Comparison of ENCODE assay signal across 8 cellular contexts in the genomic region with DNA sequence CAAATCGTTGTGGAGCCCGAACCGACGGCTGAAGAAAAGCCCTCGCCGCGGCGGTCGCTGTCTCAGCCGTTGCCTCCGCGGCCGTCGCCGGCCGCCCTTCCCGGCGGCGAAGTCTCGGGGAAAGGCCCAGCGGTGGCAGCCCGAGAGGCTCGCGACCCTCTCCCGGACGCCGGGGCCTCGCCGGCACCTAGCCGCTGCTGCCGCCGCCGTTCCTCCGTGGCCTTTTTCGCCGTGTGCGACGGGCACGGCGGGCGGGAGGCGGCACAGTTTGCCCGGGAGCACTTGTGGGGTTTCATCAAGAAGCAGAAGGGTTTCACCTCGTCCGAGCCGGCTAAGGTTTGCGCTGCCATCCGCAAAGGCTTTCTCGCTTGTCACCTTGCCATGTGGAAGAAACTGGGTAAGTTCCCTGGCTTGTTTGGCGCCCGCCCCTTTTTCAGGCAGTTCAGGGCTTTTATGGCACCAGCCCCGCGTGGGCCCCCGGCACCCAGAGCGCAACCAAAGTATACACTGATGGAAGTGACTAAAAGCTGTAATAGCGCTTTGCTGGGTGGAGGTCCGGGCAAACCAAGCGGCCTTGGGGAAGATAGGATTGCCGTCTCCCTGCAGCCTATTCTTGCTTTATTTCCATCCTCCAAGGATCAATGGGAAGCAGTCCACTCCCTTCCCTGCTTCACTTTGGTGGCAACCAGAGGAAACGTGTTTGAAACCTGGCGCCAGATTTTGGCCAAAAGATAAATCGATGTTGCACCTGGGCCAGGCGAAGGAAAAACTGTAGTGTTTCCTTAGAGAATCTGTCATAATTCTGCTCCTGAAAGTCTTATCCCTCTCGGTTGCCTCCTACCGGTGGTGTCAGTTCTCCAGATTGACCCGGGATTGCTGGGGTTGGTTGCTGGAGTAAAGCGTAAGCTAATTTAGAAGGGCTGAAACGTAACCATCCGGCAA. TPM values are rescaled to one million over a fixed set of nuclear protein-coding genes. Genes with fewer than 3 reads are reported as not detected.
A peak's percentile ranks its signal among the peaks of the same experiment; 100 is the strongest.
DNase-seq lines count a peak whose midpoint lies in the region; ATAC-seq and TF ChIP-seq lines count a peak whose summit lies in the region.

No MANE protein-coding gene starts in this region.

- 0% methylated on average over 69 of the region's 69 CpGs for WGBS in ectodermal cell, 2 experiments
- 0 to 1% methylated on average over 68 to 69 of the region's 69 CpGs for WGBS in lung, 2 donors

- CTCF ChIA-PET in activated CD4-positive, alpha-beta memory T cell treated with anti-CD3 and anti-CD28 coated beads, Interleukin-2, amount 10 ng/mL, durations not matched to agents 7 days and 5 days (lab: Charles Lee): interaction anchor here (0.6 to 2.7 kb wide), 11 partner anchors 10 to 162 kb away, joined by 3 to 18 read pairs (median 5); a partner anchor contains a TSS

- H3K4me1 Mint-ChIP-seq in activated CD4-positive, alpha-beta memory T cell treated with anti-CD3 and anti-CD28 coated beads, Interleukin-2, amount 10 ng/mL, durations not matched to agents 7 days and 5 days: peaks cover 51% of the 10 kb centered on the region

- POLR2A ChIA-PET in activated CD4-positive, alpha-beta memory T cell treated with anti-CD3 and anti-CD28 coated beads, Interleukin-2, amount 10 ng/mL, durations not matched to agents 7 days and 5 days (lab: Charles Lee): interaction anchor here (0.6 to 4.3 kb wide), 24 partner anchors 10 to 1263 kb away, joined by 3 to 27 read pairs (median 4); a partner anchor contains a TSS

- H3K4me1 ChIP-seq in ectodermal cell (ENCODE audit: control insufficient read depth, insufficient read depth, low read length) (peaks cover 5% of the 10 kb centered on the region), lung (ENCODE audit: control insufficient read depth in 2 of 2, insufficient read depth in 2 of 2, low read length in 2 of 2) (peaks cover 3 to 9% of the 10 kb centered on the region in 2 donors)

- ATAC-seq in GM19043 (IDR thresholded peaks at IDR 0.05; ENCODE audit: low read depth, unreplicated experiment) (peak; percentile 4), HG03442 (IDR thresholded peaks at IDR 0.05; ENCODE audit: unreplicated experiment) (peak; percentile 12), lung (ENCODE audit: insufficient read depth, low FRiP score) (peak; percentile 35)

- peak overlapping the region; percentile 78 for H3K4me3 ChIP-seq in ectodermal cell (ENCODE audit: insufficient read depth, low read depth, low read length)
- H3K4me3 ChIP-seq in lung: peak overlapping the region; percentile 99

- peaks cover 5% of the 10 kb centered on the region for H3K36me3 Mint-ChIP-seq in activated CD4-positive, alpha-beta memory T cell treated with anti-CD3 and anti-CD28 coated beads, Interleukin-2, amount 10 ng/mL, durations not matched to agents 7 days and 5 days (ENCODE audit: low read depth)

- no peaks in the 10 kb centered on the region for H3K36me3 ChIP-seq in ectodermal cell (ENCODE audit: control insufficient read depth, insufficient read depth, low read length)
- no peaks in the 10 kb centered on the region for H3K36me3 ChIP-seq in lung (ENCODE audit: control insufficient read depth in 2 of 2, insufficient read depth in 2 of 2, low read length in 2 of 2)

- H3K27me3 ChIP-seq in ectodermal cell (ENCODE audit: control insufficient read depth, insufficient read depth, low read length, poor library complexity, severe bottlenecking) (no peaks in the 10 kb centered on the region), lung (ENCODE audit: control insufficient read depth, insufficient read depth) (no peaks in the 10 kb centered on the region)

- H3K9me3 ChIP-seq in ectodermal cell (ENCODE audit: control insufficient read depth, low read length) (no peaks in the 10 kb centered on the region), lung (ENCODE audit: control insufficient read depth in 2 of 2, insufficient read depth in 1 of 2, low read length in 1 of 2) (no peaks in the 10 kb centered on the region)

- TF ChIP-seq CTCF in lung (IDR thresholded peaks at IDR 0.05; ENCODE audit: control extremely low read depth, extremely low read depth): peak; percentile 67

- peak overlapping the region; percentile 95 for H3K27ac Mint-ChIP-seq in activated CD4-positive, alpha-beta memory T cell treated with anti-CD3 and anti-CD28 coated beads, Interleukin-2, amount 10 ng/mL, durations not matched to agents 7 days and 5 days

- no peaks in the 10 kb centered on the region for H3K27me3 Mint-ChIP-seq in activated CD4-positive, alpha-beta memory T cell treated with anti-CD3 and anti-CD28 coated beads, Interleukin-2, amount 10 ng/mL, durations not matched to agents 7 days and 5 days

- H3K9me3 Mint-ChIP-seq in activated CD4-positive, alpha-beta memory T cell treated with anti-CD3 and anti-CD28 coated beads, Interleukin-2, amount 10 ng/mL, durations not matched to agents 7 days and 5 days: no peaks in the 10 kb centered on the region

- peak overlapping the region; percentile 56 for H3K27ac ChIP-seq in ectodermal cell (ENCODE audit: insufficient read depth, low read depth, low read length, poor library complexity, severe bottlenecking)
- peak overlapping the region; percentile 82 to 98 for H3K27ac ChIP-seq in lung (ENCODE audit: low read depth in 1 of 2, low read length in 1 of 2)

- DNase-seq in AG20443 (ENCODE audit: low spot score) (peak; percentile 75), NCI-H69 (lab: John Stamatoyannopoulos, UW) (peak; percentile 91), lung (ENCODE audit: low spot score) (peak; percentile 75)
- peak; percentile 67 for DNase-seq in activated CD4-positive, alpha-beta memory T cell treated with anti-CD3 and anti-CD28 coated beads, Interleukin-2, amount 10 ng/mL, durations not matched to agents 7 days and 5 days
- DNase-seq in stimulated activated CD4-positive, alpha-beta T cell treated with anti-CD3 and anti-CD28 coated beads, TNF-alpha, amount 100 ng/mL, for 4 hours (ENCODE audit: low read depth in 3 of 3): peak; percentile 24 to 31 (median 28)

- H3K4me3 Mint-ChIP-seq in activated CD4-positive, alpha-beta memory T cell treated with anti-CD3 and anti-CD28 coated beads, Interleukin-2, amount 10 ng/mL, durations not matched to agents 7 days and 5 days: peak overlapping the region; percentile 96

RNA-seq across cellular contexts. Expression of a gene that starts 0.8 kb away (rescaled TPM):
- 10 to 100 TPM; 17.8 to 18.8 TPM for total RNA-seq in activated CD4-positive, alpha-beta memory T cell treated with anti-CD3 and anti-CD28 coated beads, Interleukin-2, amount 10 ng/mL, durations not matched to agents 7 days and 5 days
- 17.4 TPM for polyA plus RNA-seq in ectodermal cell (2013, experiment 1 of 4)
- polyA plus RNA-seq in ectodermal cell (2013, experiment 2 of 4): 18.7 TPM
- polyA plus RNA-seq in ectodermal cell (2013, experiment 3 of 4): 13.4 TPM
- polyA plus RNA-seq in ectodermal cell (2013, experiment 4 of 4): 15.2 TPM
- total RNA-seq in lung: 10 to 100 TPM; 16.7 to 27.8 TPM
- 1 to 10 TPM; 4.4 to 8.2 TPM for polyA plus RNA-seq in lung

Comparison
In these comparisons a context has a peak if more than half of its experiments do, and no peak if none do; other contexts are left out.
1. Peak in every context shown above with its lines: DNase-seq, ATAC-seq, H3K4me3 ChIP-seq and H3K27ac ChIP-seq.
2. DNase-seq: peak in every context shown above with its lines; median percentile 91 in NCI-H69; 75 in AG20443; 75 in lung; 67 in activated CD4-positive, alpha-beta memory T cell treated with anti-CD3 and anti-CD28 coated beads, Interleukin-2, amount 10 ng/mL, durations not matched to agents 7 days and 5 days; 28 in stimulated activated CD4-positive, alpha-beta T cell treated with anti-CD3 and anti-CD28 coated beads, TNF-alpha, amount 100 ng/mL, for 4 hours.